ENCODE assay signal across 20 cellular contexts in the genomic region with DNA sequence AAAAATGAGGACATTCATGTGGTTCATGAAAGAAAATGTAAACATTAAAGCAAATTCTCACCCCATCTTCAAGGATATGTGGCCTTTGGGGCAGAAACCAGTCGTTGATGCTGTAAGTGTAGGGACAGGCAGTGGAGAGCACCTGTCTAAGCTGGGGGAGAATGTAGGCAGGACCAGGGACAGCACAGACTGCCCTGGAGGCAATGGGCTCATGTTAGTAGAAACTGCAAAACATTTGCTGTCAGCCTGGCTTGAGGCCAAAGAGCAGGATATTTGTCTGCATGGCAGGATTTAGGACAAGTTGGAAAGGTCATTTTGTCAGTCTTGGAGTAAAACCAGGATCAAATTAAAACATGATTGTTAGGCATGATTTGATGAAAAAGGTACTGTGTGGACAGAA.
"Had no signal": no experiment of that assay in that cellular context is flagged by ENCODE, and none has a peak within 500 bp of the region (broad histone marks: within the 10 kb centered on the region; RNA-seq: fewer than 3 reads in every experiment).

No MANE protein-coding gene starts in this region.

- DNase-seq: activated CD4-positive, alpha-beta T cell treated with anti-CD3 and anti-CD28 coated beads, Interleukin-2, amount 50 U/mL, for 4 hours; activated CD4-positive, CD25-positive, alpha-beta regulatory T cell treated with anti-CD3 and anti-CD28 coated beads, Interleukin-2, amount 50 U/mL, for 72 hours; activated CD8-positive, alpha-beta memory T cell treated with anti-CD3 and anti-CD28 coated beads, Interleukin-2, amount 10 ng/mL, durations not matched to agents 7 days and 5 days; activated effector memory CD4-positive, alpha-beta T cell treated with Interleukin-2 at 50 U/mL for 16 hours; activated T-cell treated with anti-CD3 and anti-CD28 coated beads, Interleukin-2, amount 50 U/mL, for 24 hours; hypothalamus; left cardiac atrium; naive thymus-derived CD4-positive, alpha-beta T cell; posterior cingulate gyrus; stimulated activated CD4-positive, alpha-beta T cell treated with anti-CD3 and anti-CD28 coated beads, Interleukin-2, amount 100 ng/mL, for 24 hours; stimulated activated naive CD4-positive, alpha-beta T cell; substantia nigra; transverse colon had no signal

- H3K27me3 Mint-ChIP-seq: brain had no signal

- ATAC-seq: activated CD8-positive, alpha-beta memory T cell treated with anti-CD3 and anti-CD28 coated beads, Interleukin-2, amount 10 ng/mL, durations not matched to agents 7 days and 5 days; esophagus mucosa; left cardiac atrium; naive thymus-derived CD4-positive, alpha-beta T cell; sciatic nerve had no signal

- H3K4me3 ChIP-seq: transverse colon had no signal

- H3K36me3 ChIP-seq: transverse colon had no signal

- H3K9me3 Mint-ChIP-seq: activated naive CD4-positive, alpha-beta T cell treated with anti-CD3 and anti-CD28 coated beads, Interleukin-2, amount 50 U/mL, for 24 hours; activated T-cell treated with anti-CD3 and anti-CD28 coated beads, Interleukin-2, amount 50 U/mL, for 24 hours; T-helper 1 cell treated with Interleukin-12 subunit alpha and Interleukin-12 subunit beta and Interleukin-4 antibody, amounts not matched to agents 30 μg/mL and 1 μg/mL, for 36 hours had no signal

- H3K4me3 Mint-ChIP-seq: activated CD8-positive, alpha-beta memory T cell treated with anti-CD3 and anti-CD28 coated beads, Interleukin-2, amount 10 ng/mL, durations not matched to agents 7 days and 5 days; activated naive CD4-positive, alpha-beta T cell treated with anti-CD3 and anti-CD28 coated beads, Interleukin-2, amount 50 U/mL, for 24 hours; activated T-cell treated with anti-CD3 and anti-CD28 coated beads, Interleukin-2, amount 50 U/mL, for 24 hours; brain; naive thymus-derived CD4-positive, alpha-beta T cell; T-helper 1 cell treated with Interleukin-12 subunit alpha and Interleukin-12 subunit beta and Interleukin-4 antibody, amounts not matched to agents 30 μg/mL and 1 μg/mL, for 36 hours had no signal

- H3K27ac ChIP-seq: transverse colon had no signal

- H3K4me1 ChIP-seq: transverse colon had no signal

- H3K36me3 Mint-ChIP-seq: activated naive CD4-positive, alpha-beta T cell treated with anti-CD3 and anti-CD28 coated beads, Interleukin-2, amount 50 U/mL, for 24 hours had no signal

- H3K4me1 Mint-ChIP-seq: activated CD8-positive, alpha-beta memory T cell treated with anti-CD3 and anti-CD28 coated beads, Interleukin-2, amount 10 ng/mL, durations not matched to agents 7 days and 5 days; activated naive CD4-positive, alpha-beta T cell treated with anti-CD3 and anti-CD28 coated beads, Interleukin-2, amount 50 U/mL, for 24 hours had no signal

- H3K9me3 ChIP-seq: transverse colon had no signal

- H3K27me3 ChIP-seq: transverse colon had no signal

- FAIRE-seq: endometrium, TTC549 had no signal

- H3K27ac Mint-ChIP-seq: activated CD8-positive, alpha-beta memory T cell treated with anti-CD3 and anti-CD28 coated beads, Interleukin-2, amount 10 ng/mL, durations not matched to agents 7 days and 5 days; activated naive CD4-positive, alpha-beta T cell treated with anti-CD3 and anti-CD28 coated beads, Interleukin-2, amount 50 U/mL, for 24 hours; activated T-cell treated with anti-CD3 and anti-CD28 coated beads, Interleukin-2, amount 50 U/mL, for 24 hours; naive thymus-derived CD4-positive, alpha-beta T cell; T-helper 1 cell treated with Interleukin-12 subunit alpha and Interleukin-12 subunit beta and Interleukin-4 antibody, amounts not matched to agents 30 μg/mL and 1 μg/mL, for 36 hours had no signal
